ENCODE assay signal across 9 cellular contexts in genomic region chr1:8875216-8875861, GRCh38. TPM values are rescaled to one million over a fixed set of nuclear protein-coding genes. Genes with fewer than 3 reads are reported as not detected.
DNase-seq lines count a peak whose midpoint lies in the region; ATAC-seq, FAIRE-seq and TF ChIP-seq lines count a peak whose summit lies in the region.
"Had no signal": no experiment of that assay in that cellular context is flagged by ENCODE, and none has a peak within 500 bp of the region (broad histone marks: within the 10 kb centered on the region; RNA-seq: fewer than 3 reads in every experiment).

No MANE protein-coding gene starts in this region.

- peaks cover 84% of the 10 kb centered on the region for H3K36me3 Mint-ChIP-seq in activated naive CD4-positive, alpha-beta T cell treated with anti-CD3 and anti-CD28 coated beads, Interleukin-2, amount 10 ng/mL, durations not matched to agents 7 days and 5 days
- peaks cover 84 to 85% of the 10 kb centered on the region in 2 donors for H3K36me3 Mint-ChIP-seq in activated naive CD4-positive, alpha-beta T cell treated with anti-CD3 and anti-CD28 coated beads, Interleukin-2, amount 50 U/mL, for 72 hours

- peak overlapping the region; percentile 79 for H3K4me2 ChIP-seq in keratinocyte (ENCODE audit: control insufficient read depth, extremely low read depth, insufficient read depth, low read depth, low read length)

- H3K9me3 Mint-ChIP-seq in activated naive CD4-positive, alpha-beta T cell treated with anti-CD3 and anti-CD28 coated beads, Interleukin-2, amount 10 ng/mL, durations not matched to agents 7 days and 5 days = no peaks in the 10 kb centered on the region
- H3K9me3 Mint-ChIP-seq in activated naive CD4-positive, alpha-beta T cell treated with anti-CD3 and anti-CD28 coated beads, Interleukin-2, amount 50 U/mL, for 72 hours = no peaks in the 10 kb centered on the region

- TF ChIP-seq CTCF in keratinocyte (optimal IDR thresholded peaks at IDR 0.05 in 1 of 3, IDR thresholded peaks at IDR 0.05 in 1 of 3, conservative IDR thresholded peaks at IDR 0.05 in 1 of 3; ENCODE audit: extremely low read depth in 1 of 3, insufficient read depth in 2 of 3, low read length in 3 of 3) (no peak), tibial artery (IDR thresholded peaks at IDR 0.05) (no peak), GM13977 (IDR thresholded peaks at IDR 0.05; ENCODE audit: extremely low read depth, insufficient read depth, missing control alignments) (no peak)

- peaks cover 64% of the 10 kb centered on the region for H3K4me1 ChIP-seq in keratinocyte (ENCODE audit: control insufficient read depth, extremely low read depth, insufficient read depth, low read length)
- H3K4me1 ChIP-seq in tibial artery = peaks cover 0 to 77% (median 68%) of the 10 kb centered on the region in 4 donors

- H4K20me1 ChIP-seq in keratinocyte (ENCODE audit: control insufficient read depth, extremely low read depth, insufficient read depth, low read length) = peaks cover 55% of the 10 kb centered on the region

- H3K4me1 Mint-ChIP-seq in activated naive CD4-positive, alpha-beta T cell treated with anti-CD3 and anti-CD28 coated beads, Interleukin-2, amount 10 ng/mL, durations not matched to agents 7 days and 5 days = peaks cover 69% of the 10 kb centered on the region

- in situ Hi-C loops in GM13977 (cut with MboI; ENCODE audit: low pct_unique_long_range_greater_than_20kb, low sequenced_read_pairs, unreplicated experiment) = no loop called here

- peak overlapping the region; percentile 96 for H3K4me3 Mint-ChIP-seq in activated naive CD4-positive, alpha-beta T cell treated with anti-CD3 and anti-CD28 coated beads, Interleukin-2, amount 10 ng/mL, durations not matched to agents 7 days and 5 days

- H3K9ac ChIP-seq in keratinocyte (ENCODE audit: control insufficient read depth, extremely low read depth, insufficient read depth, low read length) = peak overlapping the region; percentile 100

- H3K9me1 ChIP-seq in keratinocyte (ENCODE audit: control insufficient read depth, extremely low read depth, insufficient read depth, low read length) = peaks cover 8% of the 10 kb centered on the region

- no peak for ATAC-seq in activated naive CD4-positive, alpha-beta T cell treated with anti-CD3 and anti-CD28 coated beads, Interleukin-2, amount 50 U/mL, for 72 hours
- no peak for ATAC-seq in GM18873 (IDR thresholded peaks at IDR 0.05; ENCODE audit: low FRiP score, unreplicated experiment)

- H3K27me3 Mint-ChIP-seq in activated naive CD4-positive, alpha-beta T cell treated with anti-CD3 and anti-CD28 coated beads, Interleukin-2, amount 10 ng/mL, durations not matched to agents 7 days and 5 days = peaks cover 8% of the 10 kb centered on the region

- CTCF ChIA-PET in activated naive CD4-positive, alpha-beta T cell treated with anti-CD3 and anti-CD28 coated beads, Interleukin-2, amount 10 ng/mL, durations not matched to agents 7 days and 5 days (lab: Charles Lee) = interaction anchor here (0.7 to 2.6 kb wide), 2 partner anchors 13 to 72 kb away, joined by 4 to 16 read pairs; no protein-coding TSS in a partner anchor

- peaks cover 35 to 47% of the 10 kb centered on the region in 2 experiments for H3K36me3 ChIP-seq in keratinocyte (ENCODE audit: control insufficient read depth in 2 of 2, extremely low read depth in 1 of 2, insufficient read depth in 2 of 2, low read length in 2 of 2)
- peaks cover 30 to 42% (median 31%) of the 10 kb centered on the region in 3 donors for H3K36me3 ChIP-seq in tibial artery

- H3K27me3 ChIP-seq in keratinocyte (ENCODE audit: control insufficient read depth, extremely low read depth, insufficient read depth, low read length) (no peaks in the 10 kb centered on the region), tibial artery (no peaks in the 10 kb centered on the region)

- H3K27ac Mint-ChIP-seq in activated naive CD4-positive, alpha-beta T cell treated with anti-CD3 and anti-CD28 coated beads, Interleukin-2, amount 10 ng/mL, durations not matched to agents 7 days and 5 days = peak overlapping the region; percentile 98
- H3K27ac Mint-ChIP-seq in activated naive CD4-positive, alpha-beta T cell treated with anti-CD3 and anti-CD28 coated beads, Interleukin-2, amount 50 U/mL, for 72 hours = peak overlapping the region; percentile 99 to 100

- H3K4me3 ChIP-seq in keratinocyte (ENCODE audit: control insufficient read depth in 2 of 3, extremely low read depth in 1 of 3, insufficient read depth in 2 of 3, low read depth in 1 of 3, low read length in 3 of 3) (peak overlapping the region; percentile 75 to 96 (median 78)), tibial artery (no peak overlapping the region)

- dilution Hi-C loops in keratinocyte (cut with MboI; ENCODE audit: extremely low pct_ligation_motif_present, low sequenced_read_pairs) = no loop called here

- peaks cover 72% of the 10 kb centered on the region for H3K79me2 ChIP-seq in keratinocyte (ENCODE audit: control insufficient read depth, insufficient read depth, low read length)

- H3K27ac ChIP-seq in keratinocyte (ENCODE audit: control insufficient read depth, insufficient read depth, low read length) (peak overlapping the region; percentile 99), tibial artery (peak overlapping the region; percentile 8 to 97)

- H2AFZ ChIP-seq in keratinocyte (ENCODE audit: control insufficient read depth, low read length) = no peak overlapping the region

- H3K9me3 ChIP-seq in keratinocyte (ENCODE audit: control insufficient read depth, low read depth, low read length) = no peaks in the 10 kb centered on the region
- no peaks in the 10 kb centered on the region for H3K9me3 ChIP-seq in tibial artery

- FAIRE-seq in keratinocyte (lab: Jason Lieb, UNC) = no peak
- FAIRE-seq: colon had no signal

- no peak for DNase-seq in activated naive CD4-positive, alpha-beta T cell treated with anti-CD3 and anti-CD28 coated beads, Interleukin-2, amount 10 ng/mL, durations not matched to agents 7 days and 5 days
- no peak for DNase-seq in activated naive CD4-positive, alpha-beta T cell (lab: John Stamatoyannopoulos, UW)
- no peak for DNase-seq in activated naive CD4-positive, alpha-beta T cell treated with anti-CD3 and anti-CD28 coated beads, Interleukin-2, amount 50 U/mL, for 72 hours (ENCODE audit: low spot score in 2 of 2)
- DNase-seq in keratinocyte (ENCODE audit: low read depth, low spot score) (no peak), tibial artery (no peak), GM13977 (ENCODE audit: low spot score) (no peak), HUDEP-2 (lab: John Stamatoyannopoulos, UW; ENCODE audit: unreplicated experiment in 76 of 76) (no peak)

- intact Hi-C loops in tibial artery (cut with DNase I; ENCODE audit: low total_unique reads) = no loop called here

RNA-seq across cellular contexts. Expression of gene ENO1, which starts 3.1 kb away (rescaled TPM):
- 1,000 to 10,000 TPM; 1,473 to 3,739 TPM for total RNA-seq in activated naive CD4-positive, alpha-beta T cell treated with anti-CD3 and anti-CD28 coated beads, Interleukin-2, amount 50 U/mL, for 72 hours
- 1,831 to 2,152 TPM (median 1,908 TPM) in 3 replicates for polyA plus RNA-seq in keratinocyte
- 5,319 TPM for polyA plus RNA-seq in keratinocyte (2011; ENCODE audit: low read depth)
- polyA plus RNA-seq in keratinocyte (2011; cell fraction: cytosol; rRNA removed) = 1,516 and 1,792 TPM in 2 replicates
- polyA plus RNA-seq in keratinocyte (2011; cell fraction: nucleus; rRNA removed) = 1,367 and 1,540 TPM in 2 replicates
- polyA plus RNA-seq in keratinocyte (2012; ENCODE audit: low replicate concordance) = 973 and 2,209 TPM in 2 replicates
- polyA minus RNA-seq in keratinocyte = 2,026 to 2,762 TPM (median 2,694 TPM) in 3 replicates
- 1,962 TPM for polyA minus RNA-seq in keratinocyte (2011; cell fraction: cytosol; rRNA and poly(A)+ RNA removed)
- polyA minus RNA-seq in keratinocyte (2011; cell fraction: nucleus; rRNA and poly(A)+ RNA removed) = 651 and 812 TPM in 2 replicates

RNA-seq across cellular contexts. Expression of gene RERE, which starts 57.9 kb away (rescaled TPM):
- 10 to 100 TPM; 51.8 to 72.1 TPM for total RNA-seq in activated naive CD4-positive, alpha-beta T cell treated with anti-CD3 and anti-CD28 coated beads, Interleukin-2, amount 50 U/mL, for 72 hours
- polyA plus RNA-seq in keratinocyte = 2.8 to 3.8 TPM (median 3.6 TPM) in 3 replicates
- 32.8 TPM for polyA plus RNA-seq in keratinocyte (2011; ENCODE audit: low read depth)
- 8.1 and 10.5 TPM in 2 replicates for polyA plus RNA-seq in keratinocyte (2011; cell fraction: cytosol; rRNA removed)
- 26.3 and 30.2 TPM in 2 replicates for polyA plus RNA-seq in keratinocyte (2011; cell fraction: nucleus; rRNA removed)
- polyA plus RNA-seq in keratinocyte (2012; ENCODE audit: low replicate concordance) = 13.7 and 17.2 TPM in 2 replicates
- 22.0 to 29.9 TPM (median 28.0 TPM) in 3 replicates for polyA minus RNA-seq in keratinocyte
- 28.6 TPM for polyA minus RNA-seq in keratinocyte (2011; cell fraction: cytosol; rRNA and poly(A)+ RNA removed)
- 16.4 and 51.3 TPM in 2 replicates for polyA minus RNA-seq in keratinocyte (2011; cell fraction: nucleus; rRNA and poly(A)+ RNA removed)

Comparison
In these comparisons a context has a peak if more than half of its experiments do, and no peak if none do; other contexts are left out.
1. H3K4me3 ChIP-seq: peak in keratinocyte (3 of 3); none in tibial artery (0 of 2).